ENCODE assay signal across 14 cellular contexts in genomic region chr3:108202834-108203233, GRCh38. TPM values are rescaled to one million over a fixed set of nuclear protein-coding genes. Genes with fewer than 3 reads are reported as not detected.
DNase-seq lines count a peak whose midpoint lies in the region; ATAC-seq, FAIRE-seq and TF ChIP-seq lines count a peak whose summit lies in the region.
"Had no signal": no experiment of that assay in that cellular context is flagged by ENCODE, and none has a peak within 500 bp of the region (broad histone marks: within the 10 kb centered on the region; RNA-seq: fewer than 3 reads in every experiment).

No MANE protein-coding gene starts in this region.

- no peak overlapping the region for H3K4me3 Mint-ChIP-seq in endodermal cell
- no peak overlapping the region for H3K4me3 Mint-ChIP-seq in activated naive CD4-positive, alpha-beta T cell treated with anti-CD3 and anti-CD28 coated beads for 36 hours
- H3K4me3 Mint-ChIP-seq: activated CD8-positive, alpha-beta memory T cell treated with anti-CD3 and anti-CD28 coated beads, Interleukin-2, amount 10 ng/mL, durations not matched to agents 7 days and 5 days; central memory CD8-positive, alpha-beta T cell had no signal

- H3K9me3 Mint-ChIP-seq in endodermal cell, result no peaks in the 10 kb centered on the region
- H3K9me3 Mint-ChIP-seq in activated naive CD4-positive, alpha-beta T cell treated with anti-CD3 and anti-CD28 coated beads for 36 hours, result no peaks in the 10 kb centered on the region
- H3K9me3 Mint-ChIP-seq: central memory CD8-positive, alpha-beta T cell had no signal

- intact Hi-C loops in pancreas (cut with DNase I), result no loop called here
- intact Hi-C loops in activated naive CD4-positive, alpha-beta T cell treated with anti-CD3 and anti-CD28 coated beads for 36 hours (cut with micrococcal nuclease), result loop anchor here (2.0 kb wide), 1 partner anchor 18 kb away; no protein-coding TSS in a partner anchor

- no peak overlapping the region for H3K27ac Mint-ChIP-seq in endodermal cell
- no peak overlapping the region for H3K27ac Mint-ChIP-seq in activated naive CD4-positive, alpha-beta T cell treated with anti-CD3 and anti-CD28 coated beads for 36 hours
- H3K27ac Mint-ChIP-seq: activated CD8-positive, alpha-beta memory T cell treated with anti-CD3 and anti-CD28 coated beads, Interleukin-2, amount 10 ng/mL, durations not matched to agents 7 days and 5 days had no signal

- no peaks in the 10 kb centered on the region for H3K27me3 Mint-ChIP-seq in endodermal cell (ENCODE audit: insufficient read depth)
- H3K27me3 Mint-ChIP-seq in activated naive CD4-positive, alpha-beta T cell treated with anti-CD3 and anti-CD28 coated beads for 36 hours (ENCODE audit: low read depth), result no peaks in the 10 kb centered on the region
- H3K27me3 Mint-ChIP-seq: activated CD8-positive, alpha-beta memory T cell treated with anti-CD3 and anti-CD28 coated beads, Interleukin-2, amount 10 ng/mL, durations not matched to agents 7 days and 5 days; central memory CD8-positive, alpha-beta T cell had no signal

- ATAC-seq in pancreas, result peak in 3 of 4 donors; percentile 42 to 57 (median 44)
- ATAC-seq in GM21447 (IDR thresholded peaks at IDR 0.05; ENCODE audit: unreplicated experiment), result no peak
- no peak for ATAC-seq in HG03460 (IDR thresholded peaks at IDR 0.05; ENCODE audit: unreplicated experiment)
- ATAC-seq: activated CD8-positive, alpha-beta memory T cell treated with anti-CD3 and anti-CD28 coated beads, Interleukin-2, amount 10 ng/mL, durations not matched to agents 7 days and 5 days had no signal

- H3K27ac ChIP-seq in endodermal cell (ENCODE audit: low read depth, low read length) (no peak overlapping the region), pancreas (no peak overlapping the region)
- H3K27ac ChIP-seq: C4-2B, PC-9 had no signal

- WGBS in endodermal cell (ENCODE audit: insufficient coverage in 1 of 2, insufficient read length in 1 of 2), 2 experiments, result 86 to 89% methylated on average over 2 of the region's 2 CpGs
- 81 to 88% methylated on average over 2 of the region's 2 CpGs for WGBS in pancreas, 2 donors

- no peak overlapping the region for H3K4me3 ChIP-seq in endodermal cell (ENCODE audit: low read length)
- no peak overlapping the region for H3K4me3 ChIP-seq in pancreas
- H3K4me3 ChIP-seq: PC-9 had no signal

- TF ChIP-seq CTCF in endodermal cell (conservative IDR thresholded peaks at IDR 0.05) (peak; percentile 65), pancreas (IDR thresholded peaks at IDR 0.05) (no peak)

- CTCF ChIA-PET in activated naive CD4-positive, alpha-beta T cell treated with anti-CD3 and anti-CD28 coated beads for 36 hours (lab: Charles Lee), result interaction anchor here (0.6 kb wide), 1 partner anchor 357 kb away, joined by 3 read pairs; no protein-coding TSS in a partner anchor

- no peak overlapping the region for H3K9ac ChIP-seq in endodermal cell (ENCODE audit: extremely low read depth, low read length, poor library complexity, severe bottlenecking)

- no peaks in the 10 kb centered on the region for H3K36me3 Mint-ChIP-seq in endodermal cell (ENCODE audit: low read depth)
- H3K36me3 Mint-ChIP-seq in activated naive CD4-positive, alpha-beta T cell treated with anti-CD3 and anti-CD28 coated beads for 36 hours (ENCODE audit: low read depth), result peaks cover 14% of the 10 kb centered on the region

- DNase-seq in ELF-1 (ENCODE audit: low read depth, low spot score) (peak; percentile 31), NCI-H69 (lab: John Stamatoyannopoulos, UW) (peak; percentile 89), endodermal cell (peak; percentile 81), pancreas (peak in 1 of 6 donors; percentile 12)
- no peak for DNase-seq in activated naive CD4-positive, alpha-beta T cell treated with anti-CD3 and anti-CD28 coated beads for 36 hours
- DNase-seq: activated CD8-positive, alpha-beta memory T cell treated with anti-CD3 and anti-CD28 coated beads, Interleukin-2, amount 10 ng/mL, durations not matched to agents 7 days and 5 days; activated naive CD4-positive, alpha-beta T cell treated with anti-CD3 and anti-CD28 coated beads, Interleukin-2, amount 50 U/mL, for 16 hours; PC-9 had no signal

- H3K4me1 Mint-ChIP-seq in endodermal cell, result peaks cover 1% of the 10 kb centered on the region
- H3K4me1 Mint-ChIP-seq in activated naive CD4-positive, alpha-beta T cell treated with anti-CD3 and anti-CD28 coated beads for 36 hours (ENCODE audit: low read depth), result peaks cover 24% of the 10 kb centered on the region

- H3K9me3 ChIP-seq in endodermal cell (ENCODE audit: control insufficient read depth, low read length) (no peaks in the 10 kb centered on the region), pancreas (no peaks in the 10 kb centered on the region)

- FAIRE-seq in pancreas (lab: Jason Lieb, UNC), result no peak
- FAIRE-seq: endometrium, HTR-8/SVneo had no signal

- no peaks in the 10 kb centered on the region for H3K36me3 ChIP-seq in endodermal cell (ENCODE audit: control insufficient read depth, insufficient read depth, low read length)
- H3K36me3 ChIP-seq in pancreas, result peaks cover 0 to 3% (median 0%) of the 10 kb centered on the region in 3 donors

- H3K4me1 ChIP-seq in endodermal cell (ENCODE audit: control insufficient read depth, insufficient read depth, low read length), result no peaks in the 10 kb centered on the region
- peaks cover 0 to 7% (median 0%) of the 10 kb centered on the region in 3 donors for H3K4me1 ChIP-seq in pancreas

- H3K27me3 ChIP-seq in endodermal cell (ENCODE audit: control insufficient read depth, insufficient read depth, low read length, poor library complexity, severe bottlenecking), result no peaks in the 10 kb centered on the region
- no peaks in the 10 kb centered on the region for H3K27me3 ChIP-seq in pancreas

RNA-seq across cellular contexts. Expression of gene IFT57, which starts 19.4 kb away (rescaled TPM):
- total RNA-seq in endodermal cell (10 to 100 TPM; 45.5 to 60.5 TPM), pancreas (10 to 100 TPM; 25.5 to 40.2 (median 30.3) TPM)
- 71.7 TPM for polyA plus RNA-seq in endodermal cell (2013, experiment 1 of 2)
- 67.1 TPM for polyA plus RNA-seq in endodermal cell (2013, experiment 2 of 2)
- polyA plus RNA-seq in pancreas, result 10 to 100 TPM; 10.4 to 32.9 TPM
- 10 to 100 TPM; 26.2 to 27.7 TPM for total RNA-seq in activated naive CD4-positive, alpha-beta T cell treated with anti-CD3 and anti-CD28 coated beads for 36 hours

Comparison
In these comparisons a context has a peak if more than half of its experiments do, and no peak if none do; other contexts are left out.
1. ATAC-seq: peak in pancreas (3 of 4); none in GM21447 (single experiment) and HG03460 (single experiment).